Comparison of ENCODE assay signal across 21 cellular contexts in the genomic region with DNA sequence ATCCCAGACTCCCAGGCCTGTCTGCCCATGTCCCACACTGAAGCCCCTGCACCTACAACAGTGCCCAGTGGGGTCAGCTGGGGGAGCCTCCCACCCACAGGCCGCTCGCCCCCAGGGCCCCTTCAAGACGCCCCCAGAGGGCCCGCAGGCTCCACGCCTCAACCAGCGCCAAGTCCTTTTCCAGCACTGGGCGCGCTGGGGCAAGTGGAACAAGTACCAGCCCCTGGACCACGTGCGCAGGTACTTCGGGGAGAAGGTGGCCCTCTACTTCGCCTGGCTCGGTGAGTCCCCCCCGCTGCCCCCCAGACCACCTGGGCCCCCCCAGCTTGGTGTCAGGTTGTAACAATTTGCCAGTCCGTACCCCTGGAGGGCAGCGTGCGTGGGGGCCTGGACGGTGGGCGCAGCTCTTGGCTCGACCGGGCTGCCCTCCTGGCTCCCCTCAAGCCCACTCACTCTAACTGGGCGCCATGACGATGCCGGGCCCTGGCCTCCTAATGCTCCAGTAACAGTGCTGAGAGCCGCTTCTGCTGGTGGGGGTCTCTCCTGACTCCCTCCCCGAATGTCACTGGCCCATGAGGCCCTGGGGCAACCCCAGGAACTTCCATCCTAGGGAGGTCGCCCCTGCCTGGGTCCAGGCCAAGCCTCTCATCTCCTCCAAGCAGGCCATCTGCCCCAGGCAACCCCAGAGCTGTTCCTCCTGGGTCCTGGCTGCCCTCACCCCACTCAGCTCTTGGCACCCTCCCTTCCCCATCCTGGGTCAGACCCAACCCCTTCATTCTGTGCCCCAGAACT. TPM values are rescaled to one million over a fixed set of nuclear protein-coding genes. Genes with fewer than 3 reads are reported as not detected.
DNase-seq lines count a peak whose midpoint lies in the region; ATAC-seq, FAIRE-seq and TF ChIP-seq lines count a peak whose summit lies in the region.
"Had no signal": no experiment of that assay in that cellular context is flagged by ENCODE, and none has a peak within 500 bp of the region (broad histone marks: within the 10 kb centered on the region; RNA-seq: fewer than 3 reads in every experiment).

No MANE protein-coding gene starts in this region.

- SMC1A ChIA-PET in GM12878 (lab: Charles Lee; ENCODE audit: uncharacterized antibody, unreplicated experiment), result no interaction called here

- no peaks in the 10 kb centered on the region for H3K9me3 ChIP-seq in HepG2 (ENCODE audit: low read length)
- no peaks in the 10 kb centered on the region for H3K9me3 ChIP-seq in right lobe of liver
- no peaks in the 10 kb centered on the region for H3K9me3 ChIP-seq in GM12878 (replicated peaks; ENCODE audit: control insufficient read depth, insufficient read depth, low read length)
- H3K9me3 ChIP-seq in gastroesophageal sphincter, result no peaks in the 10 kb centered on the region
- H3K9me3 ChIP-seq in aorta (ENCODE audit: control insufficient read depth, low read length), result no peaks in the 10 kb centered on the region
- no peaks in the 10 kb centered on the region for H3K9me3 ChIP-seq in A673 (ENCODE audit: low read depth, low read length, poor library complexity, severe bottlenecking)
- H3K9me3 ChIP-seq: BE2C had no signal

- H3K4me3 ChIP-seq in HepG2 (replicated peaks in 1 of 3; ENCODE audit: insufficient read depth in 1 of 3, low read depth in 2 of 3, low read length in 3 of 3), result no peak overlapping the region
- no peak overlapping the region for H3K4me3 ChIP-seq in right lobe of liver
- H3K4me3 ChIP-seq in GM12878, result no peak overlapping the region
- no peak overlapping the region for H3K4me3 ChIP-seq in gastroesophageal sphincter
- no peak overlapping the region for H3K4me3 ChIP-seq in aorta (ENCODE audit: low read length in 2 of 2)
- no peak overlapping the region for H3K4me3 ChIP-seq in A673 (ENCODE audit: low read depth, low read length, poor library complexity, severe bottlenecking)
- H3K4me3 ChIP-seq: GM23248 had no signal

- POLR2A ChIA-PET in HepG2 (lab: Yijun Ruan, JAX) (no interaction called here), GM12878 (lab: Charles Lee) (no interaction called here), A673 (lab: Charles Lee; ENCODE audit: low non-redundant PET) (no interaction called here)

- H2AFZ ChIP-seq in HepG2 (ENCODE audit: low read length) (no peak overlapping the region), GM12878 (ENCODE audit: control insufficient read depth, low read depth, low read length) (no peak overlapping the region)
- H2AFZ ChIP-seq: GM23248 had no signal

- WGBS in HepG2 (ENCODE audit: low lambda C conversion rate), result 52% methylated on average over 12 of the region's 27 CpGs
- WGBS in right lobe of liver (ENCODE audit: insufficient coverage, low coverage, low lambda C conversion rate, missing lambda C conversion rate), result 87% methylated on average over 3 of the region's 27 CpGs
- WGBS in GM12878 (ENCODE audit: insufficient coverage, insufficient replicate concordance, low lambda C conversion rate, missing lambda C conversion rate), result 58% methylated on average over 18 of the region's 27 CpGs
- WGBS in gastroesophageal sphincter (ENCODE audit: low coverage in 1 of 2), 2 donors, result 100% methylated on average over 1 of the region's 27 CpGs; no CpG with 5 or more reads in 1 of the 2 donors
- WGBS in aorta, 2 donors, result 95 to 96% methylated on average over 26 to 27 of the region's 27 CpGs

- TF ChIP-seq RAD21 in HepG2 (CRISPR knock-in tag; IDR thresholded peaks at IDR 0.05), result no peak
- no peak for TF ChIP-seq RAD21 in GM12878 (IDR thresholded peaks at IDR 0.05; ENCODE audit: insufficient read depth, low read depth, low read length)

- DNase-seq in HepG2 (ENCODE audit: low spot score) (no peak), right lobe of liver (no peak), GM12878 (ENCODE audit: low read depth, low spot score) (no peak), aorta (no peak), A673 (ENCODE audit: low spot score) (no peak), SHP77 treated with DMSO at 0.1 percent for 48 hours (lab: John Stamatoyannopoulos, UW) (no peak)
- DNase-seq: ACHN; BE2C; C1 segment of cervical spinal cord; CD4-positive, CD25-positive, alpha-beta regulatory T cell; CD8-positive, alpha-beta memory T cell; COR-L47; DMS 273 treated with DMSO at 0.1 percent for 48 hours; DMS53; DND-41; EL; GM23248; HFFc6 had no signal

- H3K9ac ChIP-seq in HepG2 (ENCODE audit: insufficient read depth, low read depth, low read length) (no peak overlapping the region), GM12878 (ENCODE audit: control insufficient read depth, insufficient read depth, low read length) (no peak overlapping the region)
- H3K9ac ChIP-seq: GM23248 had no signal

- intact Hi-C loops in HepG2 (cut with micrococcal nuclease; ENCODE audit: unreplicated experiment) (no loop called here), right lobe of liver (cut with DNase I) (no loop called here), GM12878 (cut with micrococcal nuclease; ENCODE audit: unreplicated experiment) (no loop called here), aorta (cut with DNase I) (no loop called here), A673 (cut with micrococcal nuclease; ENCODE audit: unreplicated experiment) (no loop called here)

- no peak for TF ChIP-seq POLR2A in HepG2 (IDR thresholded peaks at IDR 0.05; ENCODE audit: insufficient read depth in 1 of 2, low read depth in 2 of 2, low read length in 2 of 2)
- no peak for TF ChIP-seq POLR2A in right lobe of liver (IDR thresholded peaks at IDR 0.05)
- TF ChIP-seq POLR2A in GM12878 (IDR thresholded peaks at IDR 0.05; ENCODE audit: low read depth, low read length), result no peak
- no peak for TF ChIP-seq POLR2A in gastroesophageal sphincter (IDR thresholded peaks at IDR 0.05)

- FAIRE-seq in HepG2 (lab: Jason Lieb, UNC), result no peak
- no peak for FAIRE-seq in GM12878 (lab: Jason Lieb, UNC)
- FAIRE-seq: GM12891 had no signal

- ATAC-seq in HepG2, result no peak
- no peak for ATAC-seq in right lobe of liver
- ATAC-seq in GM12878, result peak; percentile 13; the same call in 1 of the 3 replicates
- peak; percentile 20 for ATAC-seq in gastroesophageal sphincter
- peak; percentile 5 for ATAC-seq in aorta (ENCODE audit: low FRiP score)
- ATAC-seq: HCT116 had no signal

- RAD21 ChIA-PET in GM12878 (lab: Charles Lee; ENCODE audit: unreplicated experiment), result no interaction called here

- H3K4me1 ChIP-seq in HepG2 (ENCODE audit: insufficient read depth, low read length), result peaks cover 21% of the 10 kb centered on the region
- H3K4me1 ChIP-seq in right lobe of liver, result peaks cover 0 to 4% (median 0%) of the 10 kb centered on the region in 4 donors
- no peaks in the 10 kb centered on the region for H3K4me1 ChIP-seq in GM12878 (ENCODE audit: control insufficient read depth, insufficient read depth, low read length)
- no peaks in the 10 kb centered on the region for H3K4me1 ChIP-seq in gastroesophageal sphincter
- H3K4me1 ChIP-seq in aorta (ENCODE audit: control insufficient read depth in 1 of 2, insufficient read depth in 2 of 2, low read length in 2 of 2), result no peaks in the 10 kb centered on the region
- H3K4me1 ChIP-seq in A673 (ENCODE audit: insufficient read depth, low read length, poor library complexity, severe bottlenecking), result no peaks in the 10 kb centered on the region
- H3K4me1 ChIP-seq: BE2C had no signal

- TF ChIP-seq EP300 in HepG2 (IDR thresholded peaks at IDR 0.05; ENCODE audit: low read depth in 2 of 2, low read length in 2 of 2), result no peak
- no peak for TF ChIP-seq EP300 in HepG2 (CRISPR knock-in tag; IDR thresholded peaks at IDR 0.05; ENCODE audit: borderline replicate concordance)
- no peak for TF ChIP-seq EP300 in GM12878 (IDR thresholded peaks at IDR 0.05; ENCODE audit: borderline replicate concordance in 1 of 2, control insufficient read depth in 1 of 2, low read depth in 2 of 2, low read length in 2 of 2)
- TF ChIP-seq EP300 in gastroesophageal sphincter (IDR thresholded peaks at IDR 0.05), result no peak

- peaks cover 14 to 54% of the 10 kb centered on the region in 2 experiments for H3K27me3 ChIP-seq in HepG2 (ENCODE audit: control insufficient read depth in 1 of 2, insufficient read depth in 2 of 2, low read length in 2 of 2)
- H3K27me3 ChIP-seq in right lobe of liver, result no peaks in the 10 kb centered on the region
- H3K27me3 ChIP-seq in GM12878 (replicated peaks in 1 of 2; ENCODE audit: control insufficient read depth in 2 of 2, insufficient read depth in 2 of 2, low read length in 1 of 2), result no peaks in the 10 kb centered on the region
- no peaks in the 10 kb centered on the region for H3K27me3 ChIP-seq in gastroesophageal sphincter
- H3K27me3 ChIP-seq in aorta (ENCODE audit: control insufficient read depth in 1 of 2, insufficient read depth in 2 of 2, low read length in 1 of 2), result no peaks in the 10 kb centered on the region
- H3K27me3 ChIP-seq in A673 (replicated peaks; ENCODE audit: insufficient read depth, low read depth, low read length, poor library complexity), result no peaks in the 10 kb centered on the region
- H3K27me3 ChIP-seq: BE2C had no signal

- in situ Hi-C loops in HepG2 (cut with HindIII; ENCODE audit: extremely low pct_ligation_motif_present, low pct_unique_long_range_greater_than_20kb) (loop anchor here (25.0 kb wide), 1 partner anchor 641 kb away; a partner anchor contains a TSS), GM12878 (cut with MboI) (no loop called here)

- H3K27ac ChIP-seq in HepG2 (ENCODE audit: extremely low read length, insufficient read depth, low read length) (no peak overlapping the region), right lobe of liver (no peak overlapping the region), GM12878 (ENCODE audit: control insufficient read depth, insufficient read depth) (no peak overlapping the region), gastroesophageal sphincter (no peak overlapping the region), aorta (ENCODE audit: low read depth in 1 of 2, low read length in 2 of 2) (no peak overlapping the region), A673 (ENCODE audit: low read depth, low read length, poor library complexity, severe bottlenecking) (no peak overlapping the region)
- H3K27ac ChIP-seq: GM23248 had no signal

- no peak for TF ChIP-seq CTCF in HepG2 (CRISPR knock-in tag; IDR thresholded peaks at IDR 0.05)
- TF ChIP-seq CTCF in right lobe of liver (IDR thresholded peaks at IDR 0.05), result no peak
- no peak for TF ChIP-seq CTCF in GM12878 (IDR thresholded peaks at IDR 0.05 in 2 of 3, conservative IDR thresholded peaks at IDR 0.05 in 1 of 3; ENCODE audit: control insufficient read depth in 2 of 3, extremely low read depth in 1 of 3, insufficient read depth in 1 of 3, low read depth in 3 of 3, low read length in 3 of 3)
- no peak for TF ChIP-seq CTCF in gastroesophageal sphincter (IDR thresholded peaks at IDR 0.05)
- no peak for TF ChIP-seq CTCF in A673 (conservative IDR thresholded peaks at IDR 0.05; ENCODE audit: low read depth, low read length)

- BruUV-seq in HepG2 (replicated peaks; lab: Mats Ljungman, UMichigan) (no TSS peak), GM12878 (replicated peaks; lab: Mats Ljungman, UMichigan) (no TSS peak), A673 (replicated peaks; lab: Mats Ljungman, UMichigan) (no TSS peak)

- H3K36me3 ChIP-seq in HepG2 (replicated peaks in 1 of 2; ENCODE audit: control insufficient read depth in 1 of 2, insufficient read depth in 2 of 2, low read length in 2 of 2), result no peaks in the 10 kb centered on the region
- H3K36me3 ChIP-seq in right lobe of liver, result no peaks in the 10 kb centered on the region
- H3K36me3 ChIP-seq in GM12878 (ENCODE audit: control insufficient read depth in 2 of 2, insufficient read depth in 2 of 2, low read length in 1 of 2), result no peaks in the 10 kb centered on the region
- no peaks in the 10 kb centered on the region for H3K36me3 ChIP-seq in gastroesophageal sphincter
- no peaks in the 10 kb centered on the region for H3K36me3 ChIP-seq in aorta (ENCODE audit: control insufficient read depth in 1 of 2, insufficient read depth in 2 of 2, low read length in 1 of 2)
- H3K36me3 ChIP-seq in A673 (ENCODE audit: insufficient read depth, low read length, poor library complexity, severe bottlenecking), result no peaks in the 10 kb centered on the region
- H3K36me3 ChIP-seq: BE2C had no signal

- H3K79me2 ChIP-seq in HepG2 (ENCODE audit: insufficient read depth, low read length), result no peaks in the 10 kb centered on the region
- no peaks in the 10 kb centered on the region for H3K79me2 ChIP-seq in GM12878 (ENCODE audit: control insufficient read depth, insufficient read depth, low read length)

- H4K20me1 ChIP-seq in HepG2 (ENCODE audit: insufficient read depth, low read length) (no peaks in the 10 kb centered on the region), GM12878 (ENCODE audit: control insufficient read depth, insufficient read depth) (no peaks in the 10 kb centered on the region)

- CTCF ChIA-PET in HepG2 (lab: Yijun Ruan, JAX; ENCODE audit: low intra/inter-chr PET ratio, low total read pairs) (no interaction called here), GM12878 (lab: Yijun Ruan, JAX) (no interaction called here), A673 (lab: Charles Lee) (no interaction called here)

- H3K4me2 ChIP-seq in HepG2 (ENCODE audit: low read depth, low read length) (no peak overlapping the region), GM12878 (ENCODE audit: control insufficient read depth, insufficient read depth) (no peak overlapping the region)

RNA-seq across cellular contexts. Expression of a gene that starts 14.9 kb away (rescaled TPM):
- 3.7 and 4.9 TPM in 2 replicates for total RNA-seq in HepG2 (2016; rRNA removed; fragmentation: Illumina TruSeq; extraction: Trizol)
- 1.7 and 1.9 TPM in 2 replicates for total RNA-seq in HepG2 (2016; cell fraction: cytosol; rRNA removed; fragmentation: Illumina TruSeq; extraction: Trizol; ENCODE audit: low read depth)
- total RNA-seq in HepG2 (2016; cell fraction: insoluble cytoplasmic fraction; rRNA removed; fragmentation: Illumina TruSeq; extraction: Trizol), result 2.9 and 5.5 TPM in 2 replicates
- 3.2 and 4.1 TPM in 2 replicates for total RNA-seq in HepG2 (2016; cell fraction: membrane; rRNA removed; fragmentation: Illumina TruSeq; extraction: Trizol)
- 4.7 and 5.1 TPM in 2 replicates for total RNA-seq in HepG2 (2016; cell fraction: nucleus; rRNA removed; fragmentation: Illumina TruSeq; extraction: Trizol)
- polyA plus RNA-seq in HepG2 (2011; rRNA removed), result 4.1 and 4.9 TPM in 2 replicates
- polyA plus RNA-seq in HepG2 (2011; cell fraction: cytosol; rRNA removed), result 2.9 and 3.9 TPM in 2 replicates
- polyA plus RNA-seq in HepG2 (2011; cell fraction: nucleus; rRNA removed), result 29.8 and 33.6 TPM in 2 replicates
- polyA plus RNA-seq in HepG2 (2012), result 8.8 and 10.8 TPM in 2 replicates
- 3.3 and 3.8 TPM in 2 replicates for polyA plus RNA-seq in HepG2 (2016; cell fraction: cytosol; fragmentation: Illumina TruSeq; extraction: Trizol; ENCODE audit: low read depth)
- 7.5 and 11.5 TPM in 2 replicates for polyA plus RNA-seq in HepG2 (2016; cell fraction: insoluble cytoplasmic fraction; fragmentation: Illumina TruSeq; extraction: Trizol; ENCODE audit: low read depth)
- polyA plus RNA-seq in HepG2 (2016; cell fraction: membrane; fragmentation: Illumina TruSeq; extraction: Trizol; ENCODE audit: low read depth), result 7.5 and 8.6 TPM in 2 replicates
- 14.9 and 15.8 TPM in 2 replicates for polyA plus RNA-seq in HepG2 (2016; cell fraction: nucleus; fragmentation: Illumina TruSeq; extraction: Trizol; ENCODE audit: insufficient read depth, low read depth)
- 1.1 and 16.7 TPM in 2 replicates for polyA minus RNA-seq in HepG2 (2011; rRNA and poly(A)+ RNA removed; ENCODE audit: low replicate concordance)
- polyA minus RNA-seq in HepG2 (2011; cell fraction: cytosol; rRNA and poly(A)+ RNA removed), result 5.1 and 8.4 TPM in 2 replicates
- polyA minus RNA-seq in HepG2 (2011; cell fraction: nucleus; rRNA and poly(A)+ RNA removed), result 13.8 and 18.4 TPM in 2 replicates
- 1 to 10 TPM in 3 of 6 experiments, under 1 TPM in 3; 0.61 to 2.4 (median 0.97) TPM for total RNA-seq in right lobe of liver
- 19.1 and 21.0 TPM in 2 replicates for total RNA-seq in GM12878 (2013; cell fraction: nucleolus; rRNA removed)
- total RNA-seq in GM12878 (2014; rRNA removed), result 0.49 and 0.56 TPM in 2 replicates
- total RNA-seq in GM12878 (2014; rRNA removed; fragmentation: Illumina TruSeq; extraction: Trizol), result 0.18 and 0.22 TPM in 2 replicates
- total RNA-seq in GM12878 (2021), result 0.88 and 1.4 TPM in 2 replicates
- polyA plus RNA-seq in GM12878 (2011; ENCODE audit: low read depth), result 0.43 TPM
- polyA plus RNA-seq in GM12878 (2011; rRNA removed), result 0.56 and 1.2 TPM in 2 replicates
- 1.5 TPM in 2 replicates for polyA plus RNA-seq in GM12878 (2011; cell fraction: cytosol; rRNA removed)
- polyA plus RNA-seq in GM12878 (2011; cell fraction: nucleus; rRNA removed), result 8.0 TPM in 2 replicates
- 1.8 TPM in 2 replicates for polyA plus RNA-seq in GM12878 (2012)
- 0.24 and 0.35 TPM in 2 replicates for polyA plus RNA-seq in GM12878 (2014; fragmentation: Illumina TruSeq; extraction: Trizol)
- under 1 TPM; 0.08 to 0.11 TPM for polyA plus RNA-seq in GM12878 (2014; fragmentation: Nextera tagmentation; extraction: Ambion mirVana)
- polyA plus RNA-seq in GM12878 (2014; rRNA removed), result 0.47 and 1.1 TPM in 2 replicates
- under 1 TPM; 0.40 to 0.50 TPM for polyA plus RNA-seq in GM12878 (2016; fragmentation: Nextera tagmentation; extraction: Ambion mirVana)
- polyA minus RNA-seq in GM12878 (2011; rRNA and poly(A)+ RNA removed), result 2.7 and 3.9 TPM in 2 replicates
- polyA minus RNA-seq in GM12878 (2011; cell fraction: cytosol; rRNA and poly(A)+ RNA removed), result 1.0 and 1.6 TPM in 2 replicates
- 3.6 and 5.7 TPM in 2 replicates for polyA minus RNA-seq in GM12878 (2011; cell fraction: nucleus; rRNA and poly(A)+ RNA removed)
- under 1 TPM; 0.16 to 0.81 (median 0.53) TPM for total RNA-seq in gastroesophageal sphincter
- 1 to 10 TPM; 1.2 to 5.4 TPM for total RNA-seq in aorta
- polyA plus RNA-seq in aorta, result 1 to 10 TPM in 1 of 2 donors, not detected in 1; 2.9 TPM
- total RNA-seq in A673 (2021), result 0.45 and 0.96 TPM in 2 replicates
- polyA plus RNA-seq: CD4-positive, CD25-positive, alpha-beta regulatory T cell; CD8-positive, alpha-beta memory T cell had no signal

RNA-seq across cellular contexts. Expression of a gene that starts 53.1 kb away (rescaled TPM):
- 67.9 and 77.2 TPM in 2 replicates for total RNA-seq in HepG2 (2016; rRNA removed; fragmentation: Illumina TruSeq; extraction: Trizol)
- total RNA-seq in HepG2 (2016; cell fraction: cytosol; rRNA removed; fragmentation: Illumina TruSeq; extraction: Trizol; ENCODE audit: low read depth), result 27.7 and 40.5 TPM in 2 replicates
- total RNA-seq in HepG2 (2016; cell fraction: insoluble cytoplasmic fraction; rRNA removed; fragmentation: Illumina TruSeq; extraction: Trizol), result 78.8 and 81.3 TPM in 2 replicates
- total RNA-seq in HepG2 (2016; cell fraction: membrane; rRNA removed; fragmentation: Illumina TruSeq; extraction: Trizol), result 33.9 and 34.7 TPM in 2 replicates
- total RNA-seq in HepG2 (2016; cell fraction: nucleus; rRNA removed; fragmentation: Illumina TruSeq; extraction: Trizol), result 31.6 and 35.8 TPM in 2 replicates
- polyA plus RNA-seq in HepG2 (2011; rRNA removed), result 27.4 and 33.3 TPM in 2 replicates
- 19.4 and 25.1 TPM in 2 replicates for polyA plus RNA-seq in HepG2 (2011; cell fraction: cytosol; rRNA removed)
- 14.7 and 16.8 TPM in 2 replicates for polyA plus RNA-seq in HepG2 (2011; cell fraction: nucleus; rRNA removed)
- 43.0 and 56.8 TPM in 2 replicates for polyA plus RNA-seq in HepG2 (2012)
- 29.9 and 37.7 TPM in 2 replicates for polyA plus RNA-seq in HepG2 (2016; cell fraction: cytosol; fragmentation: Illumina TruSeq; extraction: Trizol; ENCODE audit: low read depth)
- polyA plus RNA-seq in HepG2 (2016; cell fraction: insoluble cytoplasmic fraction; fragmentation: Illumina TruSeq; extraction: Trizol; ENCODE audit: low read depth), result 99.4 and 106 TPM in 2 replicates
- polyA plus RNA-seq in HepG2 (2016; cell fraction: membrane; fragmentation: Illumina TruSeq; extraction: Trizol; ENCODE audit: low read depth), result 34.4 and 34.7 TPM in 2 replicates
- 52.8 and 60.1 TPM in 2 replicates for polyA plus RNA-seq in HepG2 (2016; cell fraction: nucleus; fragmentation: Illumina TruSeq; extraction: Trizol; ENCODE audit: insufficient read depth, low read depth)
- polyA minus RNA-seq in HepG2 (2011; rRNA and poly(A)+ RNA removed; ENCODE audit: low replicate concordance), result 22.5 and 25.7 TPM in 2 replicates
- polyA minus RNA-seq in HepG2 (2011; cell fraction: cytosol; rRNA and poly(A)+ RNA removed), result 18.4 and 24.7 TPM in 2 replicates
- polyA minus RNA-seq in HepG2 (2011; cell fraction: nucleus; rRNA and poly(A)+ RNA removed), result 24.0 and 27.0 TPM in 2 replicates
- total RNA-seq in right lobe of liver, result 10 to 100 TPM; 27.8 to 35.7 (median 29.5) TPM
- 33.8 and 144 TPM in 2 replicates for total RNA-seq in GM12878 (2013; cell fraction: nucleolus; rRNA removed)
- 78.5 and 88.0 TPM in 2 replicates for total RNA-seq in GM12878 (2014; rRNA removed)
- 85.7 and 87.8 TPM in 2 replicates for total RNA-seq in GM12878 (2014; rRNA removed; fragmentation: Illumina TruSeq; extraction: Trizol)
- total RNA-seq in GM12878 (2021), result 76.9 and 84.3 TPM in 2 replicates
- 64.8 TPM for polyA plus RNA-seq in GM12878 (2011; ENCODE audit: low read depth)
- polyA plus RNA-seq in GM12878 (2011; rRNA removed), result 123 and 157 TPM in 2 replicates
- polyA plus RNA-seq in GM12878 (2011; cell fraction: cytosol; rRNA removed), result 52.0 and 59.3 TPM in 2 replicates
- 50.8 and 59.6 TPM in 2 replicates for polyA plus RNA-seq in GM12878 (2011; cell fraction: nucleus; rRNA removed)
- polyA plus RNA-seq in GM12878 (2012), result 86.5 and 102 TPM in 2 replicates
- polyA plus RNA-seq in GM12878 (2014; fragmentation: Illumina TruSeq; extraction: Trizol), result 146 and 167 TPM in 2 replicates
- polyA plus RNA-seq in GM12878 (2014; fragmentation: Nextera tagmentation; extraction: Ambion mirVana), result 10 to 100 TPM; 81.4 to 82.8 TPM
- 91.5 and 99.6 TPM in 2 replicates for polyA plus RNA-seq in GM12878 (2014; rRNA removed)
- polyA plus RNA-seq in GM12878 (2016; fragmentation: Nextera tagmentation; extraction: Ambion mirVana), result 100 to 1,000 TPM; 169 to 174 TPM
- 37.3 and 41.8 TPM in 2 replicates for polyA minus RNA-seq in GM12878 (2011; rRNA and poly(A)+ RNA removed)
- polyA minus RNA-seq in GM12878 (2011; cell fraction: cytosol; rRNA and poly(A)+ RNA removed), result 22.7 and 48.7 TPM in 2 replicates
- 19.1 and 32.2 TPM in 2 replicates for polyA minus RNA-seq in GM12878 (2011; cell fraction: nucleus; rRNA and poly(A)+ RNA removed)
- 10 to 100 TPM; 62.3 to 90.7 (median 73.3) TPM for total RNA-seq in gastroesophageal sphincter
- total RNA-seq in aorta, result 10 to 100 TPM; 41.1 to 46.1 TPM
- 10 to 100 TPM; 74.0 to 83.4 TPM for polyA plus RNA-seq in aorta
- 70.7 and 76.5 TPM in 2 replicates for total RNA-seq in A673 (2021)

RNA-seq across cellular contexts. Expression of a gene that starts 54.1 kb away (rescaled TPM):
- total RNA-seq in HepG2 (2016; rRNA removed; fragmentation: Illumina TruSeq; extraction: Trizol), result 16.0 and 17.0 TPM in 2 replicates
- 18.0 and 28.0 TPM in 2 replicates for total RNA-seq in HepG2 (2016; cell fraction: cytosol; rRNA removed; fragmentation: Illumina TruSeq; extraction: Trizol; ENCODE audit: low read depth)
- total RNA-seq in HepG2 (2016; cell fraction: insoluble cytoplasmic fraction; rRNA removed; fragmentation: Illumina TruSeq; extraction: Trizol), result 14.4 and 17.9 TPM in 2 replicates
- total RNA-seq in HepG2 (2016; cell fraction: membrane; rRNA removed; fragmentation: Illumina TruSeq; extraction: Trizol), result 5.9 and 7.8 TPM in 2 replicates
- total RNA-seq in HepG2 (2016; cell fraction: nucleus; rRNA removed; fragmentation: Illumina TruSeq; extraction: Trizol), result 22.6 and 27.5 TPM in 2 replicates
- 6.9 and 7.1 TPM in 2 replicates for polyA plus RNA-seq in HepG2 (2011; rRNA removed)
- polyA plus RNA-seq in HepG2 (2011; cell fraction: cytosol; rRNA removed), result 2.1 and 4.1 TPM in 2 replicates
- polyA plus RNA-seq in HepG2 (2011; cell fraction: nucleus; rRNA removed), result 36.3 and 40.3 TPM in 2 replicates
- polyA plus RNA-seq in HepG2 (2012), result 6.8 and 9.6 TPM in 2 replicates
- polyA plus RNA-seq in HepG2 (2016; cell fraction: cytosol; fragmentation: Illumina TruSeq; extraction: Trizol; ENCODE audit: low read depth), result 0.79 and 1.0 TPM in 2 replicates
- polyA plus RNA-seq in HepG2 (2016; cell fraction: insoluble cytoplasmic fraction; fragmentation: Illumina TruSeq; extraction: Trizol; ENCODE audit: low read depth), result 9.2 and 11.1 TPM in 2 replicates
- 1.7 and 2.3 TPM in 2 replicates for polyA plus RNA-seq in HepG2 (2016; cell fraction: membrane; fragmentation: Illumina TruSeq; extraction: Trizol; ENCODE audit: low read depth)
- 79.4 and 83.7 TPM in 2 replicates for polyA plus RNA-seq in HepG2 (2016; cell fraction: nucleus; fragmentation: Illumina TruSeq; extraction: Trizol; ENCODE audit: insufficient read depth, low read depth)
- polyA minus RNA-seq in HepG2 (2011; rRNA and poly(A)+ RNA removed; ENCODE audit: low replicate concordance), result 28.2 and 32.5 TPM in 2 replicates
- 3.7 and 15.6 TPM in 2 replicates for polyA minus RNA-seq in HepG2 (2011; cell fraction: cytosol; rRNA and poly(A)+ RNA removed)
- 10.7 and 14.4 TPM in 2 replicates for polyA minus RNA-seq in HepG2 (2011; cell fraction: nucleus; rRNA and poly(A)+ RNA removed)
- 1 to 10 TPM; 2.0 to 4.2 (median 3.4) TPM for total RNA-seq in right lobe of liver
- total RNA-seq in GM12878 (2013; cell fraction: nucleolus; rRNA removed), result 112 and 123 TPM in 2 replicates
- total RNA-seq in GM12878 (2014; rRNA removed), result 32.6 and 35.2 TPM in 2 replicates
- total RNA-seq in GM12878 (2014; rRNA removed; fragmentation: Illumina TruSeq; extraction: Trizol), result 21.7 and 21.8 TPM in 2 replicates
- 49.6 and 54.9 TPM in 2 replicates for total RNA-seq in GM12878 (2021)
- polyA plus RNA-seq in GM12878 (2011; ENCODE audit: low read depth), result 19.5 TPM
- 59.4 and 62.2 TPM in 2 replicates for polyA plus RNA-seq in GM12878 (2011; rRNA removed)
- polyA plus RNA-seq in GM12878 (2011; cell fraction: cytosol; rRNA removed), result 52.5 and 56.3 TPM in 2 replicates
- 182 and 212 TPM in 2 replicates for polyA plus RNA-seq in GM12878 (2011; cell fraction: nucleus; rRNA removed)
- 36.3 and 39.3 TPM in 2 replicates for polyA plus RNA-seq in GM12878 (2012)
- 24.3 and 29.5 TPM in 2 replicates for polyA plus RNA-seq in GM12878 (2014; fragmentation: Illumina TruSeq; extraction: Trizol)
- polyA plus RNA-seq in GM12878 (2014; fragmentation: Nextera tagmentation; extraction: Ambion mirVana), result 10 to 100 TPM in 1 of 2 experiments, 1 to 10 TPM in 1; 9.6 to 10.8 TPM
- polyA plus RNA-seq in GM12878 (2014; rRNA removed), result 36.7 and 42.0 TPM in 2 replicates
- polyA plus RNA-seq in GM12878 (2016; fragmentation: Nextera tagmentation; extraction: Ambion mirVana), result 10 to 100 TPM; 25.0 to 27.6 TPM
- 40.8 and 57.0 TPM in 2 replicates for polyA minus RNA-seq in GM12878 (2011; rRNA and poly(A)+ RNA removed)
- 16.3 and 20.4 TPM in 2 replicates for polyA minus RNA-seq in GM12878 (2011; cell fraction: cytosol; rRNA and poly(A)+ RNA removed)
- polyA minus RNA-seq in GM12878 (2011; cell fraction: nucleus; rRNA and poly(A)+ RNA removed), result 38.2 and 60.8 TPM in 2 replicates
- 1 to 10 TPM; 1.6 to 6.5 (median 4.4) TPM for total RNA-seq in gastroesophageal sphincter
- total RNA-seq in aorta, result 1 to 10 TPM; 5.4 to 8.7 TPM
- polyA plus RNA-seq in aorta, result 1 to 10 TPM in 1 of 2 donors, under 1 TPM in 1; 0.63 to 1.2 TPM
- total RNA-seq in A673 (2021), result 59.4 and 74.3 TPM in 2 replicates

Comparison
In these comparisons a context has a peak if more than half of its experiments do, and no peak if none do; other contexts are left out.
1. ATAC-seq: peak in GM12878 (single experiment), gastroesophageal sphincter (single experiment) and aorta (single experiment); none in HepG2 (single experiment) and right lobe of liver (0 of 4).